In the genomic region with DNA sequence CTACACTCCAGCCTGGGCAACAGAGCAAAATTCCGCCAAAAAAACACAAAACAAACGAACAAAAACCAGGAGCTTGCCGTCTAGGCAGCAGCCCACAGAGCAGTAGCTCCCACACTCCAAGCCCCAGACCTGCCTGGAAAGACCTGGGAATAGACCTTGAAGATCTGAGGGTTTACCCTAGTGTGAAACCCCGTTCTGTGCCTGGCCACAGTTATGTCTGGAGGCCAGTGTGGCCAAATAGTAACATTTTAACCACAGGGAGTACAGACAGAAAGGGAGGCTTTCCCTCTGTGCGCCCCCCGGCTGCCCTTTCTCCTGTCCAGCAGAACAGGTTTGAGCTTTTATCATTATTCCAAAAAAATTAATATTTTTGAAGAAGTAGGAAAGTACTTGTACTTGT, we compare ENCODE assay signal across 1 cellular context.
TF ChIP-seq lines count a peak whose summit lies in the region.

No MANE protein-coding gene starts in this region.

TF ChIP-seq in IMR-90, 13 proteins besides CTCF, POLR2A, EP300 and RAD21:
- TF ChIP-seq RCOR1 (IDR thresholded peaks at IDR 0.05; ENCODE audit: insufficient replicate concordance, low read length) (no peak), RFX5 (IDR thresholded peaks at IDR 0.05; ENCODE audit: low read depth, low read length) (no peak), CHD1 (IDR thresholded peaks at IDR 0.05; ENCODE audit: low read depth, low read length) (no peak), SMC3 (IDR thresholded peaks at IDR 0.05; ENCODE audit: low read depth, low read length) (no peak), MXI1 (IDR thresholded peaks at IDR 0.05; ENCODE audit: borderline replicate concordance, low read depth, low read length) (no peak), BHLHE40 (IDR thresholded peaks at IDR 0.05; ENCODE audit: low read depth, low read length) (no peak), MAFK (IDR thresholded peaks at IDR 0.05; ENCODE audit: low read depth, low read length) (no peak), FOS (IDR thresholded peaks at IDR 0.05; ENCODE audit: low read depth, low read length) (no peak), CEBPB (IDR thresholded peaks at IDR 0.05; ENCODE audit: low read depth, low read length) (no peak), MAZ (IDR thresholded peaks at IDR 0.05; ENCODE audit: borderline replicate concordance, low read depth, low read length) (no peak), NFE2L2 (IDR thresholded peaks at IDR 0.05; ENCODE audit: low read depth, low read length) (no peak)
- TF ChIP-seq, protein P1, sequence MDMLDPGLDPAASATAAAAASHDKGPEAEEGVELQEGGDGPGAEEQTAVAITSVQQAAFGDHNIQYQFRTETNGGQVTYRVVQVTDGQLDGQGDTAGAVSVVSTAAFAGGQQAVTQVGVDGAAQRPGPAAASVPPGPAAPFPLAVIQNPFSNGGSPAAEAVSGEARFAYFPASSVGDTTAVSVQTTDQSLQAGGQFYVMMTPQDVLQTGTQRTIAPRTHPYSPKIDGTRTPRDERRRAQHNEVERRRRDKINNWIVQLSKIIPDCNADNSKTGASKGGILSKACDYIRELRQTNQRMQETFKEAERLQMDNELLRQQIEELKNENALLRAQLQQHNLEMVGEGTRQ (IDR thresholded peaks at IDR 0.05; ENCODE audit: low read depth, low read length) = no peak
- TF ChIP-seq, protein P2, sequence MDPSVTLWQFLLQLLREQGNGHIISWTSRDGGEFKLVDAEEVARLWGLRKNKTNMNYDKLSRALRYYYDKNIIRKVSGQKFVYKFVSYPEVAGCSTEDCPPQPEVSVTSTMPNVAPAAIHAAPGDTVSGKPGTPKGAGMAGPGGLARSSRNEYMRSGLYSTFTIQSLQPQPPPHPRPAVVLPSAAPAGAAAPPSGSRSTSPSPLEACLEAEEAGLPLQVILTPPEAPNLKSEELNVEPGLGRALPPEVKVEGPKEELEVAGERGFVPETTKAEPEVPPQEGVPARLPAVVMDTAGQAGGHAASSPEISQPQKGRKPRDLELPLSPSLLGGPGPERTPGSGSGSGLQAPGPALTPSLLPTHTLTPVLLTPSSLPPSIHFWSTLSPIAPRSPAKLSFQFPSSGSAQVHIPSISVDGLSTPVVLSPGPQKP (IDR thresholded peaks at IDR 0.05; ENCODE audit: borderline replicate concordance, low read depth, low read length) = no peak
